2 cellular contexts compared by ENCODE assay signal in genomic region chr11:86811637-86812321, GRCh38.
TF ChIP-seq lines count a peak whose summit lies in the region.

No MANE protein-coding gene starts in this region.

TF ChIP-seq in A549, 52 proteins besides CTCF, POLR2A, EP300 and RAD21 (continued from another document):
- TF ChIP-seq ATOH8 (CRISPR knock-in tag; IDR thresholded peaks at IDR 0.05; ENCODE audit: low read depth) = peak; percentile 52; the same call in 1 of the 2 replicates
- TF ChIP-seq HOXB5 (CRISPR knock-in tag; IDR thresholded peaks at IDR 0.05) = peak; percentile 16; the same call in 1 of the 2 replicates
- peak; percentile 62 for TF ChIP-seq MAX (IDR thresholded peaks at IDR 0.05)
- TF ChIP-seq GATA3 (IDR thresholded peaks at IDR 0.05; ENCODE audit: borderline replicate concordance) = peak; percentile 72; the same call in 1 of the 2 replicates
- TF ChIP-seq TP53 (CRISPR knock-in tag; IDR thresholded peaks at IDR 0.05) = no peak
- peak; percentile 26 to 58; a peak in 4 of 5 replicates for TF ChIP-seq JUN (IDR thresholded peaks at IDR 0.05)
- peak; percentile 70 for TF ChIP-seq JUNB (IDR thresholded peaks at IDR 0.05)
- TF ChIP-seq CEBPB (IDR thresholded peaks at IDR 0.05) = peak in 1 of 2 experiments; percentile 4; a peak in 1 of 4 replicates
- no peak for TF ChIP-seq KDM5A (IDR thresholded peaks at IDR 0.05)
- 0 out of 3 replicates have a peak, but pooled peaks have one; percentile 5 for TF ChIP-seq SMC3 (IDR thresholded peaks at IDR 0.05)

TF ChIP-seq in IMR-90, 13 proteins besides CTCF, POLR2A, EP300 and RAD21 (continued from another document):
- 0 out of 2 replicates have a peak, but pooled peaks have one; percentile 36 for TF ChIP-seq FOS (IDR thresholded peaks at IDR 0.05; ENCODE audit: low read depth, low read length)
